Comparison of ENCODE assay signal across 8 cellular contexts in the genomic region with DNA sequence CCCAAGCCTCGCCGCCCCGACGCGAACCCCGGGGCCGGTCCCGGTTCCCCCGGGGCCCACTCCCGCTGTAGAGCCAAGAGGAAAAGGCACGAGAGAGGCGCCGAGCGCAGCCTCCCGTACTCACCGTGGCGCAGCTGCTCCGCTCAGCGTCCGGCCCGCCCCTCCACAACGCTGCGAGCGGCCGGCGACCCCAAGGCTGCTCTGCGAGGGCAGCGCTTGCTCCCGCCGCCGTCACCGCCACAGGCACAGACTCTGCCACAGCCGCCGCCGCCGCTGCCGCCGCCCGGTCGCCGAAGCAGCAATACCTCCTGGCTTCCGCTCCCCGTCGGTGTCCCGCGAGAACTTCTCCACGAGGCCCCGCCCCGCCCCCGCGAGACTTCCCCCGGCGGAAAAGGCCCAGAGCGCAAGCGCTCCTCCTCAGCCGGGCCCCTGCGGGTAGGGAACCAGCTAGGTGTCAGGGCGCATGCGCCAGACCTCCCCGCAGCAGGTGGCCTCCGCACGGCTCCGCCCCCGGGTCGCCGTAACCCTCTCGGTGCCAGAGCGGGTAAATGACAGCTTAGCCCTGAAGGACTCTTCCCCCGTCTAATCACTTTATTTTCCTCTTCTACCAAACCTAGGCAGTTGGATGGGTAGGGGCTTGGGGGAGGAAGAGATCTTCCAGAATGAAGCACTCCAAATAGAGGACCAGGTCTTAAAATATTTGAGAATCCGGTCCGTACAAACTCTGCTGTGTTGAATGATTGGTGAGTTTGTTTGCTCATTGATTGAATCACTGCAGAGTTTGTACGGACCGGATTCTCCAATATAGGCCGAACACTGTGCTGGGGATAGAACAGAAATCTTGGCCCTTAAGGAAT. TPM values are rescaled to one million over a fixed set of nuclear protein-coding genes. Genes with fewer than 3 reads are reported as not detected.
DNase-seq lines count a peak whose midpoint lies in the region; ATAC-seq, FAIRE-seq and TF ChIP-seq lines count a peak whose summit lies in the region.

Gene GRB2 (minus strand): TSS at position 314 of the 857 bp plus-strand sequence. CDS start 12,050 bp downstream, outside the sequence.

- peak within 1 kb of the TSS; percentile 98 for H3K4me3 Mint-ChIP-seq in type B pancreatic cell

- peak within 1 kb of the TSS; percentile 82 to 100 (median 96) for H3K4me3 ChIP-seq in heart right ventricle

- no peaks in the 10 kb centered on the region for H3K9me3 ChIP-seq in heart right ventricle

- FAIRE-seq in GM12892 (lab: Jason Lieb, UNC): peak; percentile 84

- DNase-seq in GM12892 (ENCODE audit: insufficient read length) (peak; percentile 97), NCI-H1694 (lab: John Stamatoyannopoulos, UW) (peak; percentile 79), amniotic epithelial cell (ENCODE audit: low read depth) (peak; percentile 88), heart right ventricle (peak; percentile 99 to 100), posterior cingulate gyrus (peak; percentile 97 to 100 (median 99)), type B pancreatic cell (ENCODE audit: extremely low spot score, unreplicated experiment) (peak; percentile 100)

- H3K36me3 Mint-ChIP-seq in type B pancreatic cell: no peaks in the 10 kb centered on the region

- no peaks in the 10 kb centered on the region for H3K9me3 Mint-ChIP-seq in type B pancreatic cell

- peaks cover 22% of the 10 kb centered on the region for H3K4me1 Mint-ChIP-seq in type B pancreatic cell (ENCODE audit: unreplicated experiment)

- no peaks in the 10 kb centered on the region for H3K27me3 ChIP-seq in heart right ventricle

- H3K27ac ChIP-seq in heart right ventricle: peak within 1 kb of the TSS; percentile 79 to 97 (median 94)

- WGBS in heart right ventricle, 2 donors: 0% methylated on average over 67 to 74 of the region's 74 CpGs

- peak within 1 kb of the TSS; percentile 93 for H3K27ac Mint-ChIP-seq in type B pancreatic cell

- no peaks in the 10 kb centered on the region for H3K36me3 ChIP-seq in heart right ventricle

- intact Hi-C loops in T-helper 1 cell treated with Interleukin-12 subunit alpha and Interleukin-12 subunit beta and Interleukin-4 antibody, amounts not matched to agents 30 ng/mL and 1 ng/mL, for 36 hours (cut with micrococcal nuclease): loop anchor here (1.0 to 5.0 kb wide), 10 partner anchors 51 to 533 kb away; partner anchors contain the start of genes ARMC7, ATP5PD, FDXR and GGA3
- intact Hi-C loops in heart right ventricle (cut with DNase I) (loop anchor here (2.0 to 10.0 kb wide), 6 partner anchors 81 to 301 kb away; partner anchors contain the start of genes ARMC7 (in 1 of the 10) and MIF4GD (in 1 of the 10)), posterior cingulate gyrus (cut with DNase I) (loop anchor here (5.0 kb wide), 1 partner anchor 133 kb away; the partner anchor contains the start of gene MIF4GD)

- peaks cover 11% of the 10 kb centered on the region for H3K27me3 Mint-ChIP-seq in type B pancreatic cell

- ATAC-seq in HG02870 (IDR thresholded peaks at IDR 0.05; ENCODE audit: unreplicated experiment) (peak; percentile 74), heart right ventricle (peak; percentile 97 to 99 (median 98))

- peak; percentile 89; the same call in 1 of the 2 replicates for TF ChIP-seq POLR2A in GM12892 (IDR thresholded peaks at IDR 0.05; ENCODE audit: low read depth, low read length)

- H3K4me1 ChIP-seq in heart right ventricle: peaks cover 0 to 46% (median 36%) of the 10 kb centered on the region in 9 donors

- peak in 1 of 9 donors; percentile 7 for TF ChIP-seq CTCF in heart right ventricle (IDR thresholded peaks at IDR 0.05)
- no peak for TF ChIP-seq CTCF in type B pancreatic cell (conservative IDR thresholded peaks at IDR 0.05)

RNA-seq across cellular contexts. Expression of gene GRB2, which starts in this region (rescaled TPM):
- polyA plus RNA-seq in GM12892 (2012; ENCODE audit: missing spikeins): 169 TPM
- total RNA-seq in T-helper 1 cell treated with Interleukin-12 subunit alpha and Interleukin-12 subunit beta and Interleukin-4 antibody, amounts not matched to agents 30 ng/mL and 1 ng/mL, for 36 hours: 150 and 168 TPM in 2 replicates
- total RNA-seq in heart right ventricle (10 to 100 TPM; 43.9 to 85.5 (median 52.0) TPM), type B pancreatic cell (ENCODE audit: low replicate concordance) (65.3 and 76.0 TPM in 2 replicates)
- 10 to 100 TPM; 23.5 to 54.0 TPM for polyA plus RNA-seq in heart right ventricle

Comparison
In these comparisons a context has a peak if more than half of its experiments do, and no peak if none do; other contexts are left out.
1. Peak in every context shown above with its lines: DNase-seq, ATAC-seq, H3K4me3 ChIP-seq and H3K27ac ChIP-seq.